In genomic region chr12:66074561-66074960, GRCh38 we compare ENCODE assay signal across 16 cellular contexts.
"Had no signal": no experiment of that assay in that cellular context is flagged by ENCODE, and none has a peak within 500 bp of the region (broad histone marks: within the 10 kb centered on the region; RNA-seq: fewer than 3 reads in every experiment).

No MANE protein-coding gene starts in this region.

- H3K4me3 ChIP-seq: adrenal gland, hepatocyte, left lung, prostate gland, transverse colon, vagina had no signal

- ATAC-seq: effector memory CD8-positive, alpha-beta T cell; left lung; naive thymus-derived CD8-positive, alpha-beta T cell; right cardiac atrium; stimulated activated naive CD8-positive, alpha-beta T cell treated with anti-CD3 and anti-CD28 coated beads, Interleukin-15, Interleukin-2, amounts not matched to agents 100 U/mL and 50 U/mL, for 24 hours had no signal

- DNase-seq: activated CD4-positive, alpha-beta memory T cell treated with anti-CD3 and anti-CD28 coated beads, Interleukin-2, amount 10 ng/mL, durations not matched to agents 7 days and 5 days; activated CD4-positive, alpha-beta T cell treated with anti-CD3 and anti-CD28 coated beads for 4 hours; activated naive CD4-positive, alpha-beta T cell treated with anti-CD3 and anti-CD28 coated beads, Interleukin-2, amount 50 U/mL, for 16 hours; activated T-cell treated with anti-CD3 and anti-CD28 coated beads, Interleukin-2, amount 50 U/mL, for 24 hours; adrenal gland; effector memory CD8-positive, alpha-beta T cell; kidney; left lung; naive thymus-derived CD8-positive, alpha-beta T cell; right cardiac atrium; stimulated activated naive CD8-positive, alpha-beta T cell treated with anti-CD3 and anti-CD28 coated beads, Interleukin-15, Interleukin-2, amounts not matched to agents 100 U/mL and 50 U/mL, for 24 hours; T-helper 2 cell; transverse colon had no signal
